17 cellular contexts compared by ENCODE assay signal in genomic region chr14:23181453-23181852, GRCh38. TPM values are rescaled to one million over a fixed set of nuclear protein-coding genes. Genes with fewer than 3 reads are reported as not detected.
DNase-seq lines count a peak whose midpoint lies in the region; ATAC-seq, FAIRE-seq and TF ChIP-seq lines count a peak whose summit lies in the region.
"Had no signal": no experiment of that assay in that cellular context is flagged by ENCODE, and none has a peak within 500 bp of the region (broad histone marks: within the 10 kb centered on the region; RNA-seq: fewer than 3 reads in every experiment).

No MANE protein-coding gene starts in this region.

- H3K79me2 ChIP-seq in HepG2 (ENCODE audit: insufficient read depth, low read length) (no peaks in the 10 kb centered on the region), neural progenitor cell (ENCODE audit: low read depth) (peaks cover 63% of the 10 kb centered on the region)

- H3K9me3 ChIP-seq in HepG2 (ENCODE audit: low read length) (no peaks in the 10 kb centered on the region), right lobe of liver (no peaks in the 10 kb centered on the region), neural progenitor cell (ENCODE audit: low read depth) (no peaks in the 10 kb centered on the region), WERI-Rb-1 (ENCODE audit: severe bottlenecking) (no peaks in the 10 kb centered on the region)

- in situ Hi-C loops in HepG2 (cut with HindIII; ENCODE audit: extremely low pct_ligation_motif_present, low pct_unique_long_range_greater_than_20kb), result no loop called here

- no peak for TF ChIP-seq RAD21 in HepG2 (CRISPR knock-in tag; IDR thresholded peaks at IDR 0.05)

- peaks cover 3% of the 10 kb centered on the region for H3K27me3 Mint-ChIP-seq in neural progenitor cell (ENCODE audit: insufficient read depth, low read depth)

- peaks cover 50% of the 10 kb centered on the region for H3F3A ChIP-seq in neural progenitor cell (ENCODE audit: low read depth)

- no peak overlapping the region for H3K27ac ChIP-seq in HepG2 (ENCODE audit: extremely low read length, insufficient read depth, low read length)
- H3K27ac ChIP-seq in right lobe of liver, result no peak overlapping the region
- no peak overlapping the region for H3K27ac ChIP-seq in neural progenitor cell
- no peak overlapping the region for H3K27ac ChIP-seq in WERI-Rb-1

- intact Hi-C loops in HepG2 (cut with micrococcal nuclease; ENCODE audit: unreplicated experiment), result no loop called here
- intact Hi-C loops in right lobe of liver (cut with DNase I), result no loop called here

- H3K27ac Mint-ChIP-seq in neural progenitor cell, result no peak overlapping the region
- H3K27ac Mint-ChIP-seq: activated CD4-positive, alpha-beta T cell treated with anti-CD3 and anti-CD28 coated beads, Interleukin-2, amount 10 ng/mL, durations not matched to agents 24 days and 14 days; activated T-helper 2 cell treated with anti-CD3 and anti-CD28 coated beads, Interferon-gamma antibody, Interleukin-2, Interleukin-4, amounts not matched to agents 10 μg/mL and 5 μg/mL and 100 μg/mL, durations not matched to agents 14 hours and 24 hours and 36 hours; memory B cell had no signal

- POLR2A ChIA-PET in HepG2 (lab: Yijun Ruan, JAX), result interaction anchor here (1.0 kb wide), 1 partner anchor 87 kb away, joined by 3 read pairs; the partner anchor contains the start of genes ACIN1 and C14orf119

- no peaks in the 10 kb centered on the region for H4K20me1 ChIP-seq in HepG2 (ENCODE audit: insufficient read depth, low read length)
- no peaks in the 10 kb centered on the region for H4K20me1 ChIP-seq in neural progenitor cell (ENCODE audit: low read depth)

- no TSS peak for BruUV-seq in HepG2 (replicated peaks; lab: Mats Ljungman, UMichigan)

- no peak for FAIRE-seq in HepG2 (lab: Jason Lieb, UNC)
- FAIRE-seq: frontal cortex had no signal

- no peak for DNase-seq in HepG2 (ENCODE audit: low spot score)
- no peak for DNase-seq in right lobe of liver
- no peak for DNase-seq in fibroblast of pulmonary artery (ENCODE audit: low read depth)
- no peak for DNase-seq in neural progenitor cell (ENCODE audit: low spot score)
- no peak for DNase-seq in occipital lobe (lab: John Stamatoyannopoulos, UW)
- no peak for DNase-seq in COLO829 (ENCODE audit: low spot score)
- DNase-seq in WERI-Rb-1, result no peak
- DNase-seq: activated CD4-positive, alpha-beta T cell treated with anti-CD3 and anti-CD28 coated beads, Interleukin-2, amount 10 ng/mL, durations not matched to agents 24 days and 14 days; central memory CD4-positive, alpha-beta T cell; DND-41; Karpas-422; NCI-H187 had no signal

- CTCF ChIA-PET in HepG2 (lab: Yijun Ruan, JAX; ENCODE audit: low intra/inter-chr PET ratio, low total read pairs), result interaction anchor here (11.3 kb wide), 1 partner anchor 61 kb away, joined by 493 read pairs; the partner anchor contains the start of gene CEBPE

- H3K4me1 ChIP-seq in HepG2 (ENCODE audit: insufficient read depth, low read length) (peaks cover 12% of the 10 kb centered on the region), right lobe of liver (peaks cover 0 to 14% (median 0%) of the 10 kb centered on the region in 4 donors), neural progenitor cell (peaks cover 24% of the 10 kb centered on the region)

- 27% methylated on average over 3 of the region's 3 CpGs for WGBS in HepG2 (ENCODE audit: low lambda C conversion rate)
- 42% methylated on average over 3 of the region's 3 CpGs for WGBS in right lobe of liver (ENCODE audit: insufficient coverage, low coverage, low lambda C conversion rate, missing lambda C conversion rate)

- no peak overlapping the region for H2AFZ ChIP-seq in HepG2 (ENCODE audit: low read length)
- H2AFZ ChIP-seq in neural progenitor cell (replicated peaks), result peak overlapping the region; percentile 5

- TF ChIP-seq EP300 in HepG2 (IDR thresholded peaks at IDR 0.05; ENCODE audit: low read depth in 2 of 2, low read length in 2 of 2) (no peak), HepG2 (CRISPR knock-in tag; IDR thresholded peaks at IDR 0.05; ENCODE audit: borderline replicate concordance) (no peak)

- H3K4me3 ChIP-seq in HepG2 (replicated peaks in 1 of 3; ENCODE audit: insufficient read depth in 1 of 3, low read depth in 2 of 3, low read length in 3 of 3) (no peak overlapping the region), right lobe of liver (peak overlapping the region in 1 of 3 donors; percentile 47), fibroblast of pulmonary artery (replicated peaks; ENCODE audit: low read depth, low read length) (peak overlapping the region; percentile 4), neural progenitor cell (peak overlapping the region; percentile 79), WERI-Rb-1 (ENCODE audit: low read depth, low read length) (no peak overlapping the region)

- TF ChIP-seq POLR2A in HepG2 (IDR thresholded peaks at IDR 0.05; ENCODE audit: insufficient read depth in 1 of 2, low read depth in 2 of 2, low read length in 2 of 2), result no peak
- no peak for TF ChIP-seq POLR2A in right lobe of liver (IDR thresholded peaks at IDR 0.05)
- TF ChIP-seq POLR2A in GM18505 (IDR thresholded peaks at IDR 0.05; ENCODE audit: borderline replicate concordance, extremely low read depth, insufficient read depth, insufficient read length), result no peak

- H3K36me3 Mint-ChIP-seq in neural progenitor cell, result peaks cover 2% of the 10 kb centered on the region
- H3K36me3 Mint-ChIP-seq: memory B cell had no signal

- H3K27me3 ChIP-seq in HepG2 (ENCODE audit: control insufficient read depth in 1 of 2, insufficient read depth in 2 of 2, low read length in 2 of 2) (peaks cover 7 to 67% of the 10 kb centered on the region in 2 experiments; a peak in 4 of 5 replicates), right lobe of liver (peaks cover 0 to 5% of the 10 kb centered on the region in 2 donors), neural progenitor cell (no peaks in the 10 kb centered on the region), WERI-Rb-1 (ENCODE audit: insufficient read depth, low read depth, severe bottlenecking) (peaks cover 44% of the 10 kb centered on the region)

- H3K9me3 Mint-ChIP-seq in neural progenitor cell, result no peaks in the 10 kb centered on the region
- H3K9me3 Mint-ChIP-seq: activated CD4-positive, alpha-beta T cell treated with anti-CD3 and anti-CD28 coated beads, Interleukin-2, amount 10 ng/mL, durations not matched to agents 24 days and 14 days; activated T-helper 2 cell treated with anti-CD3 and anti-CD28 coated beads, Interferon-gamma antibody, Interleukin-2, Interleukin-4, amounts not matched to agents 10 μg/mL and 5 μg/mL and 100 μg/mL, durations not matched to agents 14 hours and 24 hours and 36 hours; memory B cell had no signal

- H3K9ac ChIP-seq in HepG2 (ENCODE audit: insufficient read depth, low read depth, low read length) (no peak overlapping the region), neural progenitor cell (peak overlapping the region; percentile 22)

- no peak for ATAC-seq in HepG2
- no peak for ATAC-seq in right lobe of liver
- ATAC-seq in GM18505 (IDR thresholded peaks at IDR 0.05; ENCODE audit: unreplicated experiment), result no peak
- ATAC-seq: sciatic nerve had no signal

- H3K4me1 Mint-ChIP-seq in neural progenitor cell, result peaks cover 29% of the 10 kb centered on the region
- H3K4me1 Mint-ChIP-seq: activated CD4-positive, alpha-beta T cell treated with anti-CD3 and anti-CD28 coated beads, Interleukin-2, amount 10 ng/mL, durations not matched to agents 24 days and 14 days had no signal

- no peak for TF ChIP-seq CTCF in HepG2 (CRISPR knock-in tag; IDR thresholded peaks at IDR 0.05)
- TF ChIP-seq CTCF in right lobe of liver (IDR thresholded peaks at IDR 0.05), result no peak
- no peak for TF ChIP-seq CTCF in fibroblast of pulmonary artery (IDR thresholded peaks at IDR 0.05; ENCODE audit: low read length, missing control alignments)
- TF ChIP-seq CTCF in neural progenitor cell (IDR thresholded peaks at IDR 0.05), result no peak
- no peak for TF ChIP-seq CTCF in WERI-Rb-1 (IDR thresholded peaks at IDR 0.05; ENCODE audit: low read depth, low read length)

- no peaks in the 10 kb centered on the region for H3K36me3 ChIP-seq in HepG2 (replicated peaks in 1 of 2; ENCODE audit: control insufficient read depth in 1 of 2, insufficient read depth in 2 of 2, low read length in 2 of 2)
- no peaks in the 10 kb centered on the region for H3K36me3 ChIP-seq in right lobe of liver
- H3K36me3 ChIP-seq in neural progenitor cell, result no peaks in the 10 kb centered on the region
- H3K36me3 ChIP-seq in WERI-Rb-1, result no peaks in the 10 kb centered on the region

- H3K4me3 Mint-ChIP-seq in neural progenitor cell, result no peak overlapping the region
- H3K4me3 Mint-ChIP-seq: activated CD4-positive, alpha-beta T cell treated with anti-CD3 and anti-CD28 coated beads, Interleukin-2, amount 10 ng/mL, durations not matched to agents 24 days and 14 days had no signal

- H3K4me2 ChIP-seq in HepG2 (ENCODE audit: low read depth, low read length), result no peak overlapping the region
- H3K4me2 ChIP-seq in neural progenitor cell, result peak overlapping the region; percentile 77

RNA-seq across cellular contexts. Expression of gene SLC7A8, which starts 2.0 kb away (rescaled TPM):
- not detected in 2 replicates for total RNA-seq in HepG2 (2016; rRNA removed; fragmentation: Illumina TruSeq; extraction: Trizol)
- not detected in 2 replicates for total RNA-seq in HepG2 (2016; cell fraction: cytosol; rRNA removed; fragmentation: Illumina TruSeq; extraction: Trizol; ENCODE audit: low read depth)
- total RNA-seq in HepG2 (2016; cell fraction: insoluble cytoplasmic fraction; rRNA removed; fragmentation: Illumina TruSeq; extraction: Trizol), result not detected in 2 replicates
- total RNA-seq in HepG2 (2016; cell fraction: membrane; rRNA removed; fragmentation: Illumina TruSeq; extraction: Trizol), result not detected in 2 replicates
- total RNA-seq in HepG2 (2016; cell fraction: nucleus; rRNA removed; fragmentation: Illumina TruSeq; extraction: Trizol), result not detected in 2 replicates
- polyA plus RNA-seq in HepG2 (2011; rRNA removed), result 0.03 and 0.25 TPM in 2 replicates
- not detected in 2 replicates for polyA plus RNA-seq in HepG2 (2011; cell fraction: cytosol; rRNA removed)
- polyA plus RNA-seq in HepG2 (2011; cell fraction: nucleus; rRNA removed), result 0.03 and 0.11 TPM in 2 replicates
- polyA plus RNA-seq in HepG2 (2012), result not detected in 2 replicates
- not detected in 2 replicates for polyA plus RNA-seq in HepG2 (2016; cell fraction: cytosol; fragmentation: Illumina TruSeq; extraction: Trizol; ENCODE audit: low read depth)
- not detected in 2 replicates for polyA plus RNA-seq in HepG2 (2016; cell fraction: insoluble cytoplasmic fraction; fragmentation: Illumina TruSeq; extraction: Trizol; ENCODE audit: low read depth)
- polyA plus RNA-seq in HepG2 (2016; cell fraction: membrane; fragmentation: Illumina TruSeq; extraction: Trizol; ENCODE audit: low read depth), result not detected in 2 replicates
- not detected in 2 replicates for polyA plus RNA-seq in HepG2 (2016; cell fraction: nucleus; fragmentation: Illumina TruSeq; extraction: Trizol; ENCODE audit: insufficient read depth, low read depth)
- polyA minus RNA-seq in HepG2 (2011; rRNA and poly(A)+ RNA removed; ENCODE audit: low replicate concordance), result 1.4 TPM in 1 of 2 replicates, not detected in the other
- not detected in 2 replicates for polyA minus RNA-seq in HepG2 (2011; cell fraction: cytosol; rRNA and poly(A)+ RNA removed)
- not detected in 2 replicates for polyA minus RNA-seq in HepG2 (2011; cell fraction: nucleus; rRNA and poly(A)+ RNA removed)
- 10 to 100 TPM in 1 of 6 experiments, 1 to 10 TPM in 5; 3.2 to 10.1 (median 4.4) TPM for total RNA-seq in right lobe of liver
- 56.5 and 83.7 TPM in 2 replicates for total RNA-seq in neural progenitor cell (ENCODE audit: low replicate concordance)
- total RNA-seq in occipital lobe, result 3.4 TPM
- total RNA-seq: activated CD4-positive, alpha-beta T cell treated with anti-CD3 and anti-CD28 coated beads, Interleukin-2, amount 10 ng/mL, durations not matched to agents 24 days and 14 days had no signal

RNA-seq across cellular contexts. Expression of gene RNF212B, which starts 56.3 kb away (rescaled TPM):
- total RNA-seq in HepG2 (2016; rRNA removed; fragmentation: Illumina TruSeq; extraction: Trizol) (not detected in 2 replicates), right lobe of liver (under 1 TPM in 1 of 6 experiments, not detected in 5; 0.49 TPM), neural progenitor cell (ENCODE audit: low replicate concordance) (0.50 TPM in 1 of 2 replicates, not detected in the other), occipital lobe (not detected)
- not detected in 2 replicates for total RNA-seq in HepG2 (2016; cell fraction: cytosol; rRNA removed; fragmentation: Illumina TruSeq; extraction: Trizol; ENCODE audit: low read depth)
- total RNA-seq in HepG2 (2016; cell fraction: insoluble cytoplasmic fraction; rRNA removed; fragmentation: Illumina TruSeq; extraction: Trizol), result not detected in 2 replicates
- not detected in 2 replicates for total RNA-seq in HepG2 (2016; cell fraction: membrane; rRNA removed; fragmentation: Illumina TruSeq; extraction: Trizol)
- not detected in 2 replicates for total RNA-seq in HepG2 (2016; cell fraction: nucleus; rRNA removed; fragmentation: Illumina TruSeq; extraction: Trizol)
- 0.05 TPM in 1 of 2 replicates, not detected in the other for polyA plus RNA-seq in HepG2 (2011; rRNA removed)
- polyA plus RNA-seq in HepG2 (2011; cell fraction: cytosol; rRNA removed), result not detected in 2 replicates
- polyA plus RNA-seq in HepG2 (2011; cell fraction: nucleus; rRNA removed), result not detected in 2 replicates
- not detected in 2 replicates for polyA plus RNA-seq in HepG2 (2012)
- not detected in 2 replicates for polyA plus RNA-seq in HepG2 (2016; cell fraction: cytosol; fragmentation: Illumina TruSeq; extraction: Trizol; ENCODE audit: low read depth)
- not detected in 2 replicates for polyA plus RNA-seq in HepG2 (2016; cell fraction: insoluble cytoplasmic fraction; fragmentation: Illumina TruSeq; extraction: Trizol; ENCODE audit: low read depth)
- polyA plus RNA-seq in HepG2 (2016; cell fraction: membrane; fragmentation: Illumina TruSeq; extraction: Trizol; ENCODE audit: low read depth), result not detected in 2 replicates
- polyA plus RNA-seq in HepG2 (2016; cell fraction: nucleus; fragmentation: Illumina TruSeq; extraction: Trizol; ENCODE audit: insufficient read depth, low read depth), result not detected in 2 replicates
- polyA minus RNA-seq in HepG2 (2011; rRNA and poly(A)+ RNA removed; ENCODE audit: low replicate concordance), result not detected in 2 replicates
- polyA minus RNA-seq in HepG2 (2011; cell fraction: cytosol; rRNA and poly(A)+ RNA removed), result not detected in 2 replicates
- not detected in 2 replicates for polyA minus RNA-seq in HepG2 (2011; cell fraction: nucleus; rRNA and poly(A)+ RNA removed)
- total RNA-seq: activated CD4-positive, alpha-beta T cell treated with anti-CD3 and anti-CD28 coated beads, Interleukin-2, amount 10 ng/mL, durations not matched to agents 24 days and 14 days; activated T-helper 2 cell treated with anti-CD3 and anti-CD28 coated beads, Interferon-gamma antibody, Interleukin-2, Interleukin-4, amounts not matched to agents 10 μg/mL and 5 μg/mL and 100 μg/mL, durations not matched to agents 14 hours and 24 hours and 36 hours; frontal cortex; sciatic nerve had no signal

Comparison
In these comparisons a context has a peak if more than half of its experiments do, and no peak if none do; other contexts are left out.
1. H3K4me3 ChIP-seq: peak in fibroblast of pulmonary artery (single experiment) and neural progenitor cell (single experiment); none in HepG2 (0 of 3) and WERI-Rb-1 (single experiment).